15 cellular contexts compared by ENCODE assay signal in genomic region chr3:195116393-195117185, GRCh38.
DNase-seq lines count a peak whose midpoint lies in the region; ATAC-seq and TF ChIP-seq lines count a peak whose summit lies in the region.
"Had no signal": no experiment of that assay in that cellular context is flagged by ENCODE, and none has a peak within 500 bp of the region (broad histone marks: within the 10 kb centered on the region; RNA-seq: fewer than 3 reads in every experiment).

No MANE protein-coding gene starts in this region.

- H4K20me1 ChIP-seq in BLaER1: 0 out of 2 replicates have a peak, but pooled peaks cover 5% of the 10 kb centered on the region

- no peak for TF ChIP-seq CTCF in nephron (IDR thresholded peaks at IDR 0.05; ENCODE audit: unreplicated experiment in 3 of 3)

- no peak overlapping the region for H3K9ac ChIP-seq in BLaER1

- H3K36me3 Mint-ChIP-seq in activated T-helper 17 cell treated with anti-CD3 and anti-CD28 coated beads, Interleukin-2, amount 50 U/mL, for 72 hours (ENCODE audit: low read depth): no peaks in the 10 kb centered on the region
- no peaks in the 10 kb centered on the region for H3K36me3 Mint-ChIP-seq in nephron (ENCODE audit: low read depth)
- H3K36me3 Mint-ChIP-seq: CD4-positive, alpha-beta memory T cell had no signal

- no peaks in the 10 kb centered on the region for H3K4me1 Mint-ChIP-seq in activated T-helper 17 cell treated with anti-CD3 and anti-CD28 coated beads, Interleukin-2, amount 50 U/mL, for 72 hours
- H3K4me1 Mint-ChIP-seq in nephron: peaks cover 43% of the 10 kb centered on the region

- H3K4me1 ChIP-seq in BLaER1: peaks cover 73% of the 10 kb centered on the region

- H3K4me2 ChIP-seq in BLaER1: peak overlapping the region; percentile 72
- H3K4me2 ChIP-seq: A549 had no signal

- H3K9me3 ChIP-seq in BLaER1: no peaks in the 10 kb centered on the region
- H3K9me3 ChIP-seq: A549 had no signal

- H3K36me3 ChIP-seq in BLaER1: 0 out of 2 replicates have a peak, but pooled peaks cover 4% of the 10 kb centered on the region

- DNase-seq in NCI-H146 treated with DMSO at 0.1 percent for 48 hours (lab: John Stamatoyannopoulos, UW; ENCODE audit: unreplicated experiment) (peak; percentile 47), cerebellar nuclear complex (lab: John Stamatoyannopoulos, UW) (no peak), GM19240 (ENCODE audit: insufficient read length, low spot score) (no peak), GDM1 (lab: John Stamatoyannopoulos, UW) (no peak)
- DNase-seq: CD4-positive, alpha-beta memory T cell; DND-41; Kasumi-1; NCI-H2029 treated with DMSO at 0.1 percent for 48 hours; NCI-H510A treated with DMSO at 0.1 percent for 48 hours had no signal

- no peak for ATAC-seq in activated T-helper 17 cell treated with anti-CD3 and anti-CD28 coated beads, Interleukin-2, amount 50 U/mL, for 72 hours (replicated peaks)
- ATAC-seq in HG02759 (IDR thresholded peaks at IDR 0.05; ENCODE audit: unreplicated experiment): no peak
- ATAC-seq: A549, HepG2 had no signal

- H3K27me3 ChIP-seq in BLaER1: no peaks in the 10 kb centered on the region

- no peak overlapping the region for H3K4me3 Mint-ChIP-seq in activated T-helper 17 cell treated with anti-CD3 and anti-CD28 coated beads, Interleukin-2, amount 50 U/mL, for 72 hours
- no peak overlapping the region for H3K4me3 Mint-ChIP-seq in nephron
- H3K4me3 Mint-ChIP-seq: CD4-positive, alpha-beta memory T cell had no signal

- H3K27ac Mint-ChIP-seq in activated T-helper 17 cell treated with anti-CD3 and anti-CD28 coated beads, Interleukin-2, amount 50 U/mL, for 72 hours: peak overlapping the region; percentile 67
- peak overlapping the region; percentile 25 to 35 (median 30) for H3K27ac Mint-ChIP-seq in nephron

- no peaks in the 10 kb centered on the region for H3K27me3 Mint-ChIP-seq in activated T-helper 17 cell treated with anti-CD3 and anti-CD28 coated beads, Interleukin-2, amount 50 U/mL, for 72 hours
- peaks cover 9% of the 10 kb centered on the region for H3K27me3 Mint-ChIP-seq in nephron (ENCODE audit: low read depth)
- H3K27me3 Mint-ChIP-seq: CD4-positive, alpha-beta memory T cell had no signal

- H3K4me3 ChIP-seq in BLaER1: no peak overlapping the region
- H3K4me3 ChIP-seq: A549 had no signal

- no peak overlapping the region for H3K27ac ChIP-seq in BLaER1
- H3K27ac ChIP-seq: A549 had no signal

- H3K9me3 Mint-ChIP-seq in activated T-helper 17 cell treated with anti-CD3 and anti-CD28 coated beads, Interleukin-2, amount 50 U/mL, for 72 hours: no peaks in the 10 kb centered on the region
- no peaks in the 10 kb centered on the region for H3K9me3 Mint-ChIP-seq in nephron
- H3K9me3 Mint-ChIP-seq: CD4-positive, alpha-beta memory T cell had no signal
